ENCODE assay signal across 15 cellular contexts in the genomic region with DNA sequence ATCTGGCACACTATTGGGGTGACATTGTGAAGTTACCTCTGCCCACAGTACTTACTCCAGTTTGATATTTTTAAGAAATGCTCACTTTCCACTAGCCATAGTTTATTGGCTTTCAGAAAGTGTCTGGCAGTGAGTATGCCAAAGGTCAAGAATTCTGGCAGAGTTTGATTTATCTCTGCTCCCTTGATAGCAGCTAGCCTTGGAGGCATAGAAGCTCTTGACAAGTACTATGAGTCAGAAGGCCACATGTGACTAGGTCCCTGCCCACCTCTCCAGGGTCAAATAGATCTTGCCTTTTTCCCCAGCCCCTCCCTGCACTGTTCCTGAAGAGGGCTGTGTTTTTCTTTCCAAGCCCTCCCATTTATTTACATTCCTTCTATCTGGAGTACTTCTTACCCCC.
DNase-seq lines count a peak whose midpoint lies in the region; ATAC-seq and TF ChIP-seq lines count a peak whose summit lies in the region.
"Had no signal": no experiment of that assay in that cellular context is flagged by ENCODE, and none has a peak within 500 bp of the region (broad histone marks: within the 10 kb centered on the region; RNA-seq: fewer than 3 reads in every experiment).

No MANE protein-coding gene starts in this region.

- ATAC-seq in PC-3, result no peak
- ATAC-seq in GM18867 (IDR thresholded peaks at IDR 0.05; ENCODE audit: unreplicated experiment), result no peak
- ATAC-seq in GM18517 (IDR thresholded peaks at IDR 0.05; ENCODE audit: unreplicated experiment), result no peak
- ATAC-seq: CD8-positive, alpha-beta T cell; natural killer cell had no signal

- H3K27me3 ChIP-seq in BE2C (no peaks in the 10 kb centered on the region), HUES48 (ENCODE audit: control insufficient read depth, insufficient read depth, low read length) (no peaks in the 10 kb centered on the region), endodermal cell (ENCODE audit: control insufficient read depth, insufficient read depth, low read length, poor library complexity, severe bottlenecking) (no peaks in the 10 kb centered on the region), mesendoderm (ENCODE audit: insufficient read depth, low read length, poor library complexity) (no peaks in the 10 kb centered on the region), PC-3 (ENCODE audit: low read length) (no peaks in the 10 kb centered on the region)

- H2AK5ac ChIP-seq in mesendoderm (ENCODE audit: low read length), result no peak overlapping the region

- H3K4me1 ChIP-seq in BE2C (peaks cover 31% of the 10 kb centered on the region), HUES48 (ENCODE audit: control insufficient read depth, insufficient read depth, low read length) (peaks cover 19% of the 10 kb centered on the region), endodermal cell (ENCODE audit: control insufficient read depth, insufficient read depth, low read length) (peaks cover 41% of the 10 kb centered on the region), mesendoderm (ENCODE audit: control insufficient read depth, low read depth, low read length) (peaks cover 23% of the 10 kb centered on the region), PC-3 (ENCODE audit: insufficient read depth, low read length) (no peaks in the 10 kb centered on the region)

- no peaks in the 10 kb centered on the region for H3K9me2 ChIP-seq in PC-3 (replicated peaks; ENCODE audit: low read length)

- H3K79me1 ChIP-seq in mesendoderm (ENCODE audit: low read length), result no peaks in the 10 kb centered on the region

- H3K9me3 Mint-ChIP-seq in endodermal cell, result no peaks in the 10 kb centered on the region
- H3K9me3 Mint-ChIP-seq in activated T-helper 1 cell treated with anti-CD3 and anti-CD28 coated beads, Interleukin-12 subunit alpha, Interleukin-12 subunit beta, Interleukin-2, Interleukin-4 antibody, amounts not matched to agents 30 ng/mL and 10 ng/mL and 1 ng/mL, durations not matched to agents 14 hours and 24 hours and 36 hours, result no peaks in the 10 kb centered on the region
- H3K9me3 Mint-ChIP-seq: CD8-positive, alpha-beta T cell; natural killer cell had no signal

- H3K36me3 Mint-ChIP-seq in endodermal cell (ENCODE audit: low read depth), result no peaks in the 10 kb centered on the region
- H3K36me3 Mint-ChIP-seq in activated T-helper 1 cell treated with anti-CD3 and anti-CD28 coated beads, Interleukin-12 subunit alpha, Interleukin-12 subunit beta, Interleukin-2, Interleukin-4 antibody, amounts not matched to agents 30 ng/mL and 10 ng/mL and 1 ng/mL, durations not matched to agents 14 hours and 24 hours and 36 hours (ENCODE audit: low read depth), result no peaks in the 10 kb centered on the region
- H3K36me3 Mint-ChIP-seq: CD8-positive, alpha-beta T cell; natural killer cell had no signal

- H3K4me1 Mint-ChIP-seq in endodermal cell, result peaks cover 59% of the 10 kb centered on the region
- no peaks in the 10 kb centered on the region for H3K4me1 Mint-ChIP-seq in activated T-helper 1 cell treated with anti-CD3 and anti-CD28 coated beads, Interleukin-12 subunit alpha, Interleukin-12 subunit beta, Interleukin-2, Interleukin-4 antibody, amounts not matched to agents 30 ng/mL and 10 ng/mL and 1 ng/mL, durations not matched to agents 14 hours and 24 hours and 36 hours (ENCODE audit: low read depth)

- no peak overlapping the region for H2AFZ ChIP-seq in PC-3 (ENCODE audit: low read length)

- no peaks in the 10 kb centered on the region for H3K27me3 Mint-ChIP-seq in endodermal cell (ENCODE audit: insufficient read depth)
- peaks cover 6% of the 10 kb centered on the region for H3K27me3 Mint-ChIP-seq in activated T-helper 1 cell treated with anti-CD3 and anti-CD28 coated beads, Interleukin-12 subunit alpha, Interleukin-12 subunit beta, Interleukin-2, Interleukin-4 antibody, amounts not matched to agents 30 ng/mL and 10 ng/mL and 1 ng/mL, durations not matched to agents 14 hours and 24 hours and 36 hours (ENCODE audit: insufficient read depth)

- H3K23ac ChIP-seq in mesendoderm (ENCODE audit: low read length), result no peak overlapping the region

- CTCF ChIA-PET in PC-3 (lab: Charles Lee), result no interaction called here

- no peak overlapping the region for H3K4me3 ChIP-seq in BE2C (ENCODE audit: low read depth, low read length)
- H3K4me3 ChIP-seq in HUES48 (ENCODE audit: low read depth, low read length), result no peak overlapping the region
- H3K4me3 ChIP-seq in endodermal cell (ENCODE audit: low read length), result peak overlapping the region; percentile 47
- H3K4me3 ChIP-seq in mesendoderm (ENCODE audit: low read length), result no peak overlapping the region
- no peak overlapping the region for H3K4me3 ChIP-seq in PC-3 (ENCODE audit: low read length)

- no peak overlapping the region for H2BK120ac ChIP-seq in mesendoderm (ENCODE audit: low read depth, low read length)

- H3K9me3 ChIP-seq in BE2C (no peaks in the 10 kb centered on the region), HUES48 (ENCODE audit: control insufficient read depth, insufficient read depth, low read length) (no peaks in the 10 kb centered on the region), endodermal cell (ENCODE audit: control insufficient read depth, low read length) (no peaks in the 10 kb centered on the region), PC-3 (ENCODE audit: low read length) (no peaks in the 10 kb centered on the region)

- peak; percentile 67 for DNase-seq in BE2C
- peak; percentile 82 for DNase-seq in endodermal cell
- peak; percentile 97 for DNase-seq in mesendoderm
- DNase-seq in PC-3, result no peak
- DNase-seq in activated T-helper 1 cell treated with anti-CD3 and anti-CD28 coated beads, Interleukin-12 subunit alpha, Interleukin-12 subunit beta, Interleukin-2, Interleukin-4 antibody, amounts not matched to agents 30 ng/mL and 10 ng/mL and 1 ng/mL, durations not matched to agents 14 hours and 24 hours and 36 hours (ENCODE audit: low spot score), result no peak
- DNase-seq: activated CD4-positive, alpha-beta T cell treated with anti-CD3 and anti-CD28 coated beads, Interleukin-2, amount 50 U/mL, for 1 hour; activated naive CD4-positive, alpha-beta T cell treated with Interleukin-2 at 50 U/mL for 16 hours; CD8-positive, alpha-beta T cell; hypothalamus; natural killer cell; NCI-H2171 treated with DMSO at 0.1 percent for 48 hours; stimulated activated naive CD4-positive, alpha-beta T cell had no signal

- peak overlapping the region; percentile 7 for H3K4me3 Mint-ChIP-seq in endodermal cell
- H3K4me3 Mint-ChIP-seq in activated T-helper 1 cell treated with anti-CD3 and anti-CD28 coated beads, Interleukin-12 subunit alpha, Interleukin-12 subunit beta, Interleukin-2, Interleukin-4 antibody, amounts not matched to agents 30 ng/mL and 10 ng/mL and 1 ng/mL, durations not matched to agents 14 hours and 24 hours and 36 hours, result no peak overlapping the region
- H3K4me3 Mint-ChIP-seq: CD8-positive, alpha-beta T cell; natural killer cell had no signal

- POLR2A ChIA-PET in PC-3 (lab: Charles Lee; ENCODE audit: unreplicated experiment), result no interaction called here

- peak overlapping the region; percentile 7 for H2BK5ac ChIP-seq in mesendoderm (ENCODE audit: low read length)

- no peak overlapping the region for H3K4ac ChIP-seq in mesendoderm (ENCODE audit: low read depth, low read length)

- H3F3A ChIP-seq in PC-3 (ENCODE audit: low read length, unreplicated experiment), result no peaks in the 10 kb centered on the region

- no peak overlapping the region for H3K4me2 ChIP-seq in mesendoderm (ENCODE audit: low read length)
- no peak overlapping the region for H3K4me2 ChIP-seq in PC-3 (ENCODE audit: low read length)

- intact Hi-C loops in PC-3 (cut with micrococcal nuclease), result no loop called here
- intact Hi-C loops in activated T-helper 1 cell treated with anti-CD3 and anti-CD28 coated beads, Interleukin-12 subunit alpha, Interleukin-12 subunit beta, Interleukin-2, Interleukin-4 antibody, amounts not matched to agents 30 ng/mL and 10 ng/mL and 1 ng/mL, durations not matched to agents 14 hours and 24 hours and 36 hours (cut with micrococcal nuclease), result no loop called here

- H3K36me3 ChIP-seq in BE2C, result no peaks in the 10 kb centered on the region
- H3K36me3 ChIP-seq in HUES48 (ENCODE audit: control insufficient read depth, insufficient read depth, low read length), result no peaks in the 10 kb centered on the region
- H3K36me3 ChIP-seq in endodermal cell (ENCODE audit: control insufficient read depth, insufficient read depth, low read length), result no peaks in the 10 kb centered on the region
- H3K36me3 ChIP-seq in mesendoderm (ENCODE audit: control insufficient read depth, insufficient read depth, low read length), result no peaks in the 10 kb centered on the region
- H3K36me3 ChIP-seq in PC-3 (ENCODE audit: low read depth, low read length), result no peaks in the 10 kb centered on the region

- H3K9ac ChIP-seq in HUES48 (ENCODE audit: low read depth, low read length), result no peak overlapping the region
- peak overlapping the region; percentile 33 for H3K9ac ChIP-seq in endodermal cell (ENCODE audit: extremely low read depth, low read length, poor library complexity, severe bottlenecking)
- H3K9ac ChIP-seq in mesendoderm (ENCODE audit: low read length), result no peak overlapping the region
- H3K9ac ChIP-seq in PC-3 (ENCODE audit: low read length), result no peak overlapping the region

- BruUV-seq in PC-3 (replicated peaks; lab: Mats Ljungman, UMichigan), result no TSS peak

- H3K27ac ChIP-seq in HUES48 (ENCODE audit: low read depth, low read length) (peak overlapping the region; percentile 66), endodermal cell (ENCODE audit: low read depth, low read length) (no peak overlapping the region), mesendoderm (ENCODE audit: low read depth, low read length) (no peak overlapping the region), PC-3 (ENCODE audit: low read length) (no peak overlapping the region)

- H3K79me2 ChIP-seq in mesendoderm (ENCODE audit: control insufficient read depth, insufficient read depth, low read length) (no peaks in the 10 kb centered on the region), PC-3 (ENCODE audit: low read length) (no peaks in the 10 kb centered on the region)

- no peak overlapping the region for H4K8ac ChIP-seq in mesendoderm (ENCODE audit: low read depth, low read length)

- no peaks in the 10 kb centered on the region for H4K20me1 ChIP-seq in PC-3 (ENCODE audit: low read length)

- H4K5ac ChIP-seq in mesendoderm (ENCODE audit: low read length), result no peak overlapping the region

- no peak overlapping the region for H2BK15ac ChIP-seq in mesendoderm (replicated peaks; ENCODE audit: low read depth)

- TF ChIP-seq CTCF in BE2C (IDR thresholded peaks at IDR 0.05; ENCODE audit: low read depth, low read length) (no peak), endodermal cell (conservative IDR thresholded peaks at IDR 0.05) (no peak), PC-3 (conservative IDR thresholded peaks at IDR 0.05; ENCODE audit: low read depth, low read length) (no peak)

- peak overlapping the region; percentile 40 for H3K56ac ChIP-seq in mesendoderm (ENCODE audit: low read length)

- H3K18ac ChIP-seq in mesendoderm (ENCODE audit: low read length), result no peak overlapping the region

- H3K27ac Mint-ChIP-seq in endodermal cell, result peak overlapping the region; percentile 32
- H3K27ac Mint-ChIP-seq in activated T-helper 1 cell treated with anti-CD3 and anti-CD28 coated beads, Interleukin-12 subunit alpha, Interleukin-12 subunit beta, Interleukin-2, Interleukin-4 antibody, amounts not matched to agents 30 ng/mL and 10 ng/mL and 1 ng/mL, durations not matched to agents 14 hours and 24 hours and 36 hours, result no peak overlapping the region
- H3K27ac Mint-ChIP-seq: CD8-positive, alpha-beta T cell; natural killer cell had no signal

Comparison
In these comparisons a context has a peak if more than half of its experiments do, and no peak if none do; other contexts are left out.
1. DNase-seq: peak in BE2C (single experiment), endodermal cell (single experiment) and mesendoderm (single experiment); none in PC-3 (single experiment) and activated T-helper 1 cell treated with anti-CD3 and anti-CD28 coated beads, Interleukin-12 subunit alpha, Interleukin-12 subunit beta, Interleukin-2, Interleukin-4 antibody, amounts not matched to agents 30 ng/mL and 10 ng/mL and 1 ng/mL, durations not matched to agents 14 hours and 24 hours and 36 hours (single experiment).